ENCODE assay signal across 9 cellular contexts in the genomic region with DNA sequence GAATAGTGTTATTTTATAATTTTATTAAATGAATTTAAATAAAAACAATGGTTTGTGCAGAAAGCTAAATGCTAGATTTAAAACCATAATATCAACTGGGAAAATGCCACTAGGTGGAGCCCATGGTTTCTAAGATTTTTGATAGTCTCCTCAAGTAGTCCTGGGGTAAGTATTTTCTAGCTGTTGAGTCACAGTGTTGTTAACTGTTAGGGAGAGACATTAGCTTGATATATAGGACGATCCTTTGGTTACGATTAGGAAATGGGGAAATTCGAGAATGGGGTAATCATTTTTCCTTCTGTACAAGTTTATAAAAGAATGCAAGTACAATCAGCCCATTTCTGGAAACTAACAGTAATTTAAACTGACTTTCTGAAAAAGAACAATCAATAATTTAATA.
DNase-seq lines count a peak whose midpoint lies in the region; ATAC-seq, FAIRE-seq and TF ChIP-seq lines count a peak whose summit lies in the region.
"Had no signal": no experiment of that assay in that cellular context is flagged by ENCODE, and none has a peak within 500 bp of the region (broad histone marks: within the 10 kb centered on the region; RNA-seq: fewer than 3 reads in every experiment).

No MANE protein-coding gene starts in this region.

- no peaks in the 10 kb centered on the region for H3K79me2 ChIP-seq in HepG2 (ENCODE audit: insufficient read depth, low read length)

- intact Hi-C loops in HepG2 (cut with micrococcal nuclease; ENCODE audit: unreplicated experiment), result loop anchor here (1.0 to 10.0 kb wide), 2 partner anchors 611 to 949 kb away; no protein-coding TSS in a partner anchor
- intact Hi-C loops in activated T-helper 2 cell treated with anti-CD3 and anti-CD28 coated beads, Interferon-gamma antibody, Interleukin-2, Interleukin-4, amounts not matched to agents 10 μg/mL and 5 μg/mL and 100 μg/mL, durations not matched to agents 14 hours and 24 hours and 36 hours (cut with micrococcal nuclease), result no loop called here

- no peaks in the 10 kb centered on the region for H3K4me1 ChIP-seq in HepG2 (ENCODE audit: insufficient read depth, low read length)

- 5% methylated on average over 3 of the region's 3 CpGs for WGBS in HepG2 (ENCODE audit: low lambda C conversion rate)

- no peaks in the 10 kb centered on the region for H3K36me3 ChIP-seq in H7 (replicated peaks; ENCODE audit: control insufficient read depth, insufficient read depth, low read length)
- H3K36me3 ChIP-seq in HepG2 (replicated peaks in 1 of 2; ENCODE audit: control insufficient read depth in 1 of 2, insufficient read depth in 2 of 2, low read length in 2 of 2), result no peaks in the 10 kb centered on the region

- H3K4me3 Mint-ChIP-seq in activated naive CD8-positive, alpha-beta T cell treated with anti-CD3 and anti-CD28 coated beads, Interleukin-2, amount 50 U/mL, for 24 hours, result no peak overlapping the region
- H3K4me3 Mint-ChIP-seq in activated T-helper 2 cell treated with anti-CD3 and anti-CD28 coated beads, Interferon-gamma antibody, Interleukin-2, Interleukin-4, amounts not matched to agents 10 μg/mL and 5 μg/mL and 100 μg/mL, durations not matched to agents 14 hours and 24 hours and 36 hours (ENCODE audit: low read depth), result no peak overlapping the region
- H3K4me3 Mint-ChIP-seq: naive B cell had no signal

- no peaks in the 10 kb centered on the region for H4K20me1 ChIP-seq in HepG2 (ENCODE audit: insufficient read depth, low read length)

- H3K4me3 ChIP-seq in H7 (ENCODE audit: insufficient read depth, low read depth, low read length) (no peak overlapping the region), HepG2 (replicated peaks in 1 of 3; ENCODE audit: insufficient read depth in 1 of 3, low read depth in 2 of 3, low read length in 3 of 3) (no peak overlapping the region)

- peaks cover 3% of the 10 kb centered on the region for H3K27me3 Mint-ChIP-seq in activated naive CD8-positive, alpha-beta T cell treated with anti-CD3 and anti-CD28 coated beads, Interleukin-2, amount 50 U/mL, for 24 hours
- H3K27me3 Mint-ChIP-seq in activated T-helper 2 cell treated with anti-CD3 and anti-CD28 coated beads, Interferon-gamma antibody, Interleukin-2, Interleukin-4, amounts not matched to agents 10 μg/mL and 5 μg/mL and 100 μg/mL, durations not matched to agents 14 hours and 24 hours and 36 hours (ENCODE audit: low read depth), result no peaks in the 10 kb centered on the region
- H3K27me3 Mint-ChIP-seq: naive B cell had no signal

- H2AFZ ChIP-seq in HepG2 (ENCODE audit: low read length), result no peak overlapping the region

- TF ChIP-seq CTCF in HepG2 (CRISPR knock-in tag; IDR thresholded peaks at IDR 0.05), result peak; percentile 50

- no peak overlapping the region for H3K4me2 ChIP-seq in HepG2 (ENCODE audit: low read depth, low read length)

- CTCF ChIA-PET in HepG2 (lab: Yijun Ruan, JAX; ENCODE audit: low intra/inter-chr PET ratio, low total read pairs), result interaction anchor here (1.2 to 2.2 kb wide), 2 partner anchors 911 to 949 kb away, joined by 4 to 18 read pairs; no protein-coding TSS in a partner anchor

- ATAC-seq in HepG2, result peak; percentile 44; the same call in 1 of the 3 replicates
- ATAC-seq in activated naive CD8-positive, alpha-beta T cell treated with anti-CD3 and anti-CD28 coated beads, Interleukin-2, amount 50 U/mL, for 24 hours, result no peak

- POLR2A ChIA-PET in HepG2 (lab: Yijun Ruan, JAX), result no interaction called here

- in situ Hi-C loops in Caki2 (cut with HindIII; ENCODE audit: low pct_unique_long_range_greater_than_20kb, low sequenced_read_pairs) (no loop called here), HepG2 (cut with HindIII; ENCODE audit: extremely low pct_ligation_motif_present, low pct_unique_long_range_greater_than_20kb) (loop anchor here (25.0 kb wide), 1 partner anchor 903 kb away; no protein-coding TSS in a partner anchor)

- no peaks in the 10 kb centered on the region for H3K36me3 Mint-ChIP-seq in activated naive CD8-positive, alpha-beta T cell treated with anti-CD3 and anti-CD28 coated beads, Interleukin-2, amount 50 U/mL, for 24 hours (ENCODE audit: low read depth)
- no peaks in the 10 kb centered on the region for H3K36me3 Mint-ChIP-seq in activated T-helper 2 cell treated with anti-CD3 and anti-CD28 coated beads, Interferon-gamma antibody, Interleukin-2, Interleukin-4, amounts not matched to agents 10 μg/mL and 5 μg/mL and 100 μg/mL, durations not matched to agents 14 hours and 24 hours and 36 hours (ENCODE audit: low read depth)
- H3K36me3 Mint-ChIP-seq: naive B cell had no signal

- no peak overlapping the region for H3K27ac ChIP-seq in HepG2 (ENCODE audit: extremely low read length, insufficient read depth, low read length)

- no peak for TF ChIP-seq POLR2A in HepG2 (IDR thresholded peaks at IDR 0.05; ENCODE audit: insufficient read depth in 1 of 2, low read depth in 2 of 2, low read length in 2 of 2)

- BruUV-seq in HepG2 (replicated peaks; lab: Mats Ljungman, UMichigan), result no TSS peak

- H3K27me3 ChIP-seq in H7 (ENCODE audit: control insufficient read depth, insufficient read depth, low read length) (no peaks in the 10 kb centered on the region), HepG2 (ENCODE audit: control insufficient read depth in 1 of 2, insufficient read depth in 2 of 2, low read length in 2 of 2) (no peaks in the 10 kb centered on the region)

- no peak for FAIRE-seq in HepG2 (lab: Jason Lieb, UNC)

- H3K27ac Mint-ChIP-seq in activated naive CD8-positive, alpha-beta T cell treated with anti-CD3 and anti-CD28 coated beads, Interleukin-2, amount 50 U/mL, for 24 hours, result no peak overlapping the region
- no peak overlapping the region for H3K27ac Mint-ChIP-seq in activated T-helper 2 cell treated with anti-CD3 and anti-CD28 coated beads, Interferon-gamma antibody, Interleukin-2, Interleukin-4, amounts not matched to agents 10 μg/mL and 5 μg/mL and 100 μg/mL, durations not matched to agents 14 hours and 24 hours and 36 hours
- H3K27ac Mint-ChIP-seq: naive B cell had no signal

- no peaks in the 10 kb centered on the region for H3K9me3 ChIP-seq in HepG2 (ENCODE audit: low read length)

- no peaks in the 10 kb centered on the region for H3K4me1 Mint-ChIP-seq in activated naive CD8-positive, alpha-beta T cell treated with anti-CD3 and anti-CD28 coated beads, Interleukin-2, amount 50 U/mL, for 24 hours
- H3K4me1 Mint-ChIP-seq in activated T-helper 2 cell treated with anti-CD3 and anti-CD28 coated beads, Interferon-gamma antibody, Interleukin-2, Interleukin-4, amounts not matched to agents 10 μg/mL and 5 μg/mL and 100 μg/mL, durations not matched to agents 14 hours and 24 hours and 36 hours (ENCODE audit: low read depth), result no peaks in the 10 kb centered on the region
- H3K4me1 Mint-ChIP-seq: naive B cell had no signal

- TF ChIP-seq RAD21 in HepG2 (CRISPR knock-in tag; IDR thresholded peaks at IDR 0.05), result no peak

- no peaks in the 10 kb centered on the region for H3K9me3 Mint-ChIP-seq in activated naive CD8-positive, alpha-beta T cell treated with anti-CD3 and anti-CD28 coated beads, Interleukin-2, amount 50 U/mL, for 24 hours
- H3K9me3 Mint-ChIP-seq in activated T-helper 2 cell treated with anti-CD3 and anti-CD28 coated beads, Interferon-gamma antibody, Interleukin-2, Interleukin-4, amounts not matched to agents 10 μg/mL and 5 μg/mL and 100 μg/mL, durations not matched to agents 14 hours and 24 hours and 36 hours, result no peaks in the 10 kb centered on the region
- H3K9me3 Mint-ChIP-seq: naive B cell had no signal

- no peak for TF ChIP-seq EP300 in HepG2 (IDR thresholded peaks at IDR 0.05; ENCODE audit: low read depth in 2 of 2, low read length in 2 of 2)
- no peak for TF ChIP-seq EP300 in HepG2 (CRISPR knock-in tag; IDR thresholded peaks at IDR 0.05; ENCODE audit: borderline replicate concordance)

- H3K9ac ChIP-seq in HepG2 (ENCODE audit: insufficient read depth, low read depth, low read length), result no peak overlapping the region

- DNase-seq in Caki2 (ENCODE audit: low read depth), result peak; percentile 44
- DNase-seq in H7, result peak; percentile 36
- peak; percentile 4 for DNase-seq in NCI-H524 treated with DMSO at 0.1 percent for 48 hours (lab: John Stamatoyannopoulos, UW)
- peak; percentile 1 for DNase-seq in cerebellum (ENCODE audit: low spot score)
- peak; percentile 24 for DNase-seq in HepG2 (ENCODE audit: low spot score)
- no peak for DNase-seq in activated naive CD8-positive, alpha-beta T cell treated with anti-CD3 and anti-CD28 coated beads, Interleukin-2, amount 50 U/mL, for 24 hours
- no peak for DNase-seq in NK-92 treated with Interleukin-12 subunit alpha and Interleukin-12 subunit beta, amount 100 ng/mL, for 24 hours (lab: John Stamatoyannopoulos, UW)
- no peak for DNase-seq in activated T-helper 2 cell treated with anti-CD3 and anti-CD28 coated beads, Interferon-gamma antibody, Interleukin-2, Interleukin-4, amounts not matched to agents 10 μg/mL and 5 μg/mL and 100 μg/mL, durations not matched to agents 14 hours and 24 hours and 36 hours (ENCODE audit: low spot score)
- DNase-seq: naive B cell had no signal

TF ChIP-seq in HepG2, 621 proteins besides CTCF, POLR2A, EP300 and RAD21 (continues in another document):
- TF ChIP-seq ZNF546 (CRISPR knock-in tag; conservative IDR thresholded peaks at IDR 0.05), result no peak

Comparison
In these comparisons a context has a peak if more than half of its experiments do, and no peak if none do; other contexts are left out.
1. DNase-seq: peak in Caki2 (single experiment), H7 (single experiment), NCI-H524 treated with DMSO at 0.1 percent for 48 hours (single experiment), cerebellum (single experiment) and HepG2 (single experiment); none in activated naive CD8-positive, alpha-beta T cell treated with anti-CD3 and anti-CD28 coated beads, Interleukin-2, amount 50 U/mL, for 24 hours (single experiment), NK-92 treated with Interleukin-12 subunit alpha and Interleukin-12 subunit beta, amount 100 ng/mL, for 24 hours (single experiment) and activated T-helper 2 cell treated with anti-CD3 and anti-CD28 coated beads, Interferon-gamma antibody, Interleukin-2, Interleukin-4, amounts not matched to agents 10 μg/mL and 5 μg/mL and 100 μg/mL, durations not matched to agents 14 hours and 24 hours and 36 hours (single experiment).